Comparison of ENCODE assay signal across 19 cellular contexts in genomic region chr16:22004321-22004720, GRCh38. TPM values are rescaled to one million over a fixed set of nuclear protein-coding genes. Genes with fewer than 3 reads are reported as not detected.
A peak's percentile ranks its signal among the peaks of the same experiment; 100 is the strongest.
DNase-seq lines count a peak whose midpoint lies in the region; ATAC-seq and TF ChIP-seq lines count a peak whose summit lies in the region.
"Had no signal": no experiment of that assay in that cellular context is flagged by ENCODE, and none has a peak within 500 bp of the region (broad histone marks: within the 10 kb centered on the region; RNA-seq: fewer than 3 reads in every experiment).

No MANE protein-coding gene starts in this region.

- H3K4me3 ChIP-seq in IMR-90 (ENCODE audit: insufficient read depth, low read depth, low read length) (no peak overlapping the region), upper lobe of right lung (no peak overlapping the region), PC-9 (no peak overlapping the region), SJCRH30 (no peak overlapping the region), stomach (no peak overlapping the region)
- H3K4me3 ChIP-seq: MG63, SJSA1 had no signal

- H3K79me1 ChIP-seq in IMR-90 (ENCODE audit: low read depth in 1 of 2, low read length in 2 of 2) = peaks cover 5 to 20% of the 10 kb centered on the region in 2 experiments; a peak in 3 of 4 replicates

- H4K91ac ChIP-seq in IMR-90 (ENCODE audit: insufficient read depth, low read depth, low read length) = no peak overlapping the region

- WGBS in IMR-90 (ENCODE audit: extremely low coverage in 2 of 2, insufficient read length in 1 of 2), 2 experiments = no CpG with 5 or more reads among the region's 3 CpGs
- WGBS in stomach, 5 donors = 47 to 63% (median 58%) methylated on average over 3 of the region's 3 CpGs

- H3K9me1 ChIP-seq in IMR-90 (ENCODE audit: insufficient read depth, low read length) = peaks cover 18% of the 10 kb centered on the region

- H3K27me3 ChIP-seq in IMR-90 (ENCODE audit: control insufficient read depth, insufficient read depth, low read length) (no peaks in the 10 kb centered on the region), upper lobe of right lung (no peaks in the 10 kb centered on the region), PC-9 (ENCODE audit: insufficient read depth, low read depth) (no peaks in the 10 kb centered on the region), SJCRH30 (peaks cover 9% of the 10 kb centered on the region), stomach (no peaks in the 10 kb centered on the region)
- H3K27me3 ChIP-seq: MG63, SJSA1 had no signal

- dilution Hi-C loops in IMR-90 (cut with HindIII; ENCODE audit: low sequenced_read_pairs, unreplicated experiment) = no loop called here

- H4K5ac ChIP-seq in IMR-90 (ENCODE audit: low read depth, low read length) = no peak overlapping the region

- in situ Hi-C loops in IMR-90 (cut with MboI; ENCODE audit: low sequenced_read_pairs) = loop anchor here (5.0 to 10.0 kb wide), 2 partner anchors 68 to 290 kb away; partner anchors contain the start of gene POLR3E

- H3K27ac ChIP-seq in IMR-90 (ENCODE audit: insufficient read depth, low read length) (no peak overlapping the region), upper lobe of right lung (no peak overlapping the region), PC-9 (no peak overlapping the region), SJCRH30 (no peak overlapping the region), stomach (no peak overlapping the region)
- H3K27ac ChIP-seq: SJSA1 had no signal

- H2BK15ac ChIP-seq in IMR-90 (ENCODE audit: low read depth, low read length) = no peak overlapping the region

- no peak for TF ChIP-seq EP300 in stomach (IDR thresholded peaks at IDR 0.05)

- TF ChIP-seq POLR2A in IMR-90 (IDR thresholded peaks at IDR 0.05; ENCODE audit: low read depth, low read length) (no peak), stomach (IDR thresholded peaks at IDR 0.05) (no peak)

- no peaks in the 10 kb centered on the region for H3K9me2 ChIP-seq in PC-9 (ENCODE audit: insufficient read depth)

- TF ChIP-seq CTCF in IMR-90 (conservative IDR thresholded peaks at IDR 0.05; ENCODE audit: low read depth, low read length) (no peak), upper lobe of right lung (IDR thresholded peaks at IDR 0.05) (no peak), PC-9 (conservative IDR thresholded peaks at IDR 0.05) (no peak), stomach (IDR thresholded peaks at IDR 0.05) (no peak)

- no peak overlapping the region for H2BK120ac ChIP-seq in IMR-90 (ENCODE audit: low read depth, low read length)

- POLR2A ChIA-PET in IMR-90 (lab: Charles Lee; ENCODE audit: unreplicated experiment) (no interaction called here), PC-9 (lab: Charles Lee; ENCODE audit: unreplicated experiment) (no interaction called here)

- CTCF ChIA-PET in IMR-90 (lab: Yijun Ruan, JAX) (interaction anchor here (5.1 kb wide), 1 partner anchor 73 kb away, joined by 30 read pairs; no protein-coding TSS in a partner anchor), PC-9 (lab: Charles Lee) (interaction anchor here (0.8 kb wide), 1 partner anchor 184 kb away, joined by 3 read pairs; no protein-coding TSS in a partner anchor)

- H3K4me1 ChIP-seq in IMR-90 (ENCODE audit: control insufficient read depth, insufficient read depth, low read length) (peaks cover 9% of the 10 kb centered on the region), upper lobe of right lung (peaks cover 20% of the 10 kb centered on the region), PC-9 (replicated peaks; ENCODE audit: insufficient read depth) (peaks cover 32% of the 10 kb centered on the region), SJCRH30 (peaks cover 2% of the 10 kb centered on the region; the same call in 1 of the 2 replicates), stomach (peaks cover 16 to 30% (median 23%) of the 10 kb centered on the region in 4 donors)

- H3K18ac ChIP-seq in IMR-90 (ENCODE audit: low read depth, low read length) = no peak overlapping the region

- H3K23ac ChIP-seq in IMR-90 (ENCODE audit: low read depth, low read length) = no peak overlapping the region

- no peaks in the 10 kb centered on the region for H3K36me3 ChIP-seq in IMR-90 (ENCODE audit: control insufficient read depth, insufficient read depth, low read length)
- no peaks in the 10 kb centered on the region for H3K36me3 ChIP-seq in upper lobe of right lung
- H3K36me3 ChIP-seq in PC-9 (ENCODE audit: low read depth) = no peaks in the 10 kb centered on the region
- no peaks in the 10 kb centered on the region for H3K36me3 ChIP-seq in SJCRH30
- no peaks in the 10 kb centered on the region for H3K36me3 ChIP-seq in stomach
- H3K36me3 ChIP-seq: MG63 had no signal

- H3K4ac ChIP-seq in IMR-90 (ENCODE audit: low read depth, low read length) = no peak overlapping the region

- H2AFZ ChIP-seq in IMR-90 (replicated peaks; ENCODE audit: low read length, poor library complexity) (no peak overlapping the region), PC-9 (no peak overlapping the region)

- no peak overlapping the region for H3K4me2 ChIP-seq in IMR-90 (ENCODE audit: low read depth, low read length)
- no peak overlapping the region for H3K4me2 ChIP-seq in PC-9

- H2AK9ac ChIP-seq in IMR-90 (replicated peaks; ENCODE audit: low read depth, low read length, poor library complexity) = no peak overlapping the region

- peaks cover 21% of the 10 kb centered on the region for H3K79me2 ChIP-seq in PC-9 (ENCODE audit: low read depth)

- no peak overlapping the region for H3K14ac ChIP-seq in IMR-90 (replicated peaks; ENCODE audit: low read depth, low read length)

- 0 out of 2 replicates have a peak overlapping the region, but pooled peaks have one; percentile 2 for H2AK5ac ChIP-seq in IMR-90 (ENCODE audit: low read depth, low read length)

- no peaks in the 10 kb centered on the region for H3K9me3 ChIP-seq in IMR-90 (ENCODE audit: control insufficient read depth, insufficient read depth, low read length)
- H3K9me3 ChIP-seq in upper lobe of right lung = no peaks in the 10 kb centered on the region
- no peaks in the 10 kb centered on the region for H3K9me3 ChIP-seq in PC-9 (ENCODE audit: insufficient read depth, low read depth)
- no peaks in the 10 kb centered on the region for H3K9me3 ChIP-seq in SJCRH30 (replicated peaks)
- H3K9me3 ChIP-seq in stomach = no peaks in the 10 kb centered on the region
- H3K9me3 ChIP-seq: MG63, SJSA1 had no signal

- intact Hi-C loops in IMR-90 (cut with micrococcal nuclease) (loop anchor here (5.0 kb wide), 1 partner anchor 293 kb away; the partner anchor contains the start of gene POLR3E), upper lobe of right lung (cut with DNase I) (loop anchor here (5.0 kb wide), 2 partner anchors 73 to 183 kb away; no protein-coding TSS in a partner anchor), PC-9 (cut with micrococcal nuclease; ENCODE audit: unreplicated experiment) (no loop called here), stomach (cut with DNase I; ENCODE audit: low total_unique reads) (no loop called here)

- ATAC-seq in IMR-90 (ENCODE audit: low read depth) (no peak), upper lobe of right lung (no peak)
- ATAC-seq: PC-3 had no signal

- no peak for DNase-seq in IMR-90
- DNase-seq in RPMI8226 = peak; percentile 14
- DNase-seq in left kidney (ENCODE audit: low read depth, low spot score) = peak; percentile 49
- peak; percentile 42 for DNase-seq in upper lobe of right lung
- no peak for DNase-seq in PC-9
- no peak for DNase-seq in SJCRH30
- DNase-seq in stomach = no peak
- DNase-seq: ACHN, DND-41, GOT3, Karpas-422, MG63, NCI-H1048, NCI-H1436 treated with DMSO at 0.1 percent for 48 hours, NCI-H2081, NCI-H510A treated with DMSO at 0.1 percent for 48 hours, PC-3 had no signal

- TF ChIP-seq RAD21 in IMR-90 (IDR thresholded peaks at IDR 0.05; ENCODE audit: low read length) = no peak

- H2BK5ac ChIP-seq in IMR-90 (ENCODE audit: low read depth, low read length, poor library complexity, severe bottlenecking) = no peak overlapping the region

- no peak overlapping the region for H3K56ac ChIP-seq in IMR-90 (ENCODE audit: extremely low read depth, insufficient read depth, low read length)

- no peak overlapping the region for H2BK20ac ChIP-seq in IMR-90 (ENCODE audit: low read depth, low read length)

- H4K20me1 ChIP-seq in IMR-90 (ENCODE audit: insufficient read depth, low read length) (peaks cover 6% of the 10 kb centered on the region), PC-9 (ENCODE audit: insufficient read depth) (no peaks in the 10 kb centered on the region)

- BruUV-seq in IMR-90 (replicated peaks; lab: Mats Ljungman, UMichigan) = no TSS peak
- no TSS peak for BruUV-seq in PC-9 (replicated peaks; lab: Mats Ljungman, UMichigan)

- no peak overlapping the region for H4K8ac ChIP-seq in IMR-90 (ENCODE audit: low read depth in 2 of 2, low read length in 2 of 2)

- H3K9ac ChIP-seq in IMR-90 (ENCODE audit: low read depth, low read length) = no peak overlapping the region

- H3F3A ChIP-seq in PC-9 (ENCODE audit: insufficient read depth, low read depth) = peaks cover 17% of the 10 kb centered on the region; the same call in 1 of the 2 replicates

TF ChIP-seq in IMR-90, 13 proteins besides CTCF, POLR2A, EP300 and RAD21 (continues in another document):
- TF ChIP-seq NFE2L2 (IDR thresholded peaks at IDR 0.05; ENCODE audit: low read depth, low read length) (no peak), SMC3 (IDR thresholded peaks at IDR 0.05; ENCODE audit: low read depth, low read length) (no peak), RCOR1 (IDR thresholded peaks at IDR 0.05; ENCODE audit: insufficient replicate concordance, low read length) (no peak)

RNA-seq across cellular contexts. Expression of gene PDZD9, which starts 3.4 kb away (rescaled TPM):
- not detected in 2 replicates for total RNA-seq in IMR-90 (2012; rRNA removed)
- 0.13 TPM in 1 of 2 replicates, not detected in the other for polyA plus RNA-seq in IMR-90 (2012; rRNA removed)
- polyA plus RNA-seq in IMR-90 (2012; cell fraction: cytosol; rRNA removed) = not detected in 2 replicates
- not detected in 2 replicates for polyA plus RNA-seq in IMR-90 (2012; cell fraction: nucleus; rRNA removed; ENCODE audit: low replicate concordance)
- not detected for total RNA-seq in upper lobe of right lung
- total RNA-seq in PC-9 (2021) = not detected in 2 replicates
- total RNA-seq in SJCRH30 (2014; rRNA removed; shearing (Covaris generic)) = not detected in 2 replicates
- not detected for total RNA-seq in stomach
- not detected for polyA plus RNA-seq in stomach
- total RNA-seq: HT-29, PC-3, SJSA1 had no signal

RNA-seq across cellular contexts. Expression of gene MOSMO, which starts 3.6 kb away (rescaled TPM):
- total RNA-seq in IMR-90 (2012; rRNA removed) (16.0 and 16.9 TPM in 2 replicates), upper lobe of right lung (11.4 TPM), PC-9 (2021) (20.1 and 24.2 TPM in 2 replicates), stomach (10 to 100 TPM in 2 of 5 donors, 1 to 10 TPM in 3; 1.2 to 32.3 (median 9.6) TPM)
- polyA plus RNA-seq in IMR-90 (2012; rRNA removed) (8.0 and 10.5 TPM in 2 replicates), stomach (1 to 10 TPM; 6.4 to 8.7 (median 6.7) TPM)
- polyA plus RNA-seq in IMR-90 (2012; cell fraction: cytosol; rRNA removed) = 2.8 and 3.5 TPM in 2 replicates
- 8.8 and 35.7 TPM in 2 replicates for polyA plus RNA-seq in IMR-90 (2012; cell fraction: nucleus; rRNA removed; ENCODE audit: low replicate concordance)
- total RNA-seq in SJCRH30 (2014; rRNA removed; shearing (Covaris generic)) = 12.1 and 12.5 TPM in 2 replicates

RNA-seq across cellular contexts. Expression of gene UQCRC2, which starts 51.2 kb away (rescaled TPM):
- 234 and 284 TPM in 2 replicates for total RNA-seq in IMR-90 (2012; rRNA removed)
- polyA plus RNA-seq in IMR-90 (2012; rRNA removed) = 187 and 191 TPM in 2 replicates
- 40.3 and 57.1 TPM in 2 replicates for polyA plus RNA-seq in IMR-90 (2012; cell fraction: cytosol; rRNA removed)
- polyA plus RNA-seq in IMR-90 (2012; cell fraction: nucleus; rRNA removed; ENCODE audit: low replicate concordance) = 35.9 and 194 TPM in 2 replicates
- total RNA-seq in upper lobe of right lung = 161 TPM
- total RNA-seq in PC-9 (2021) = 195 and 299 TPM in 2 replicates
- 166 and 169 TPM in 2 replicates for total RNA-seq in SJCRH30 (2014; rRNA removed; shearing (Covaris generic))
- 100 to 1,000 TPM; 124 to 702 (median 247) TPM for total RNA-seq in stomach
- polyA plus RNA-seq in stomach = 100 to 1,000 TPM; 128 to 165 (median 142) TPM

Comparison
In these comparisons a context has a peak if more than half of its experiments do, and no peak if none do; other contexts are left out.
1. DNase-seq: peak in RPMI8226 (single experiment), left kidney (single experiment) and upper lobe of right lung (single experiment); none in IMR-90 (single experiment), PC-9 (0 of 2), SJCRH30 (0 of 2) and stomach (single experiment).
2. intact Hi-C loops: an anchor here in IMR-90 (5.0 kb wide) and upper lobe of right lung (5.0 kb wide); none called in PC-9 and stomach.